ENCODE assay signal across 27 cellular contexts in genomic region chr1:47731730-47732129, GRCh38.
"Had no signal": no experiment of that assay in that cellular context is flagged by ENCODE, and none has a peak within 500 bp of the region (broad histone marks: within the 10 kb centered on the region; RNA-seq: fewer than 3 reads in every experiment).

No MANE protein-coding gene starts in this region.

- H3K4me3 ChIP-seq: pancreas, psoas muscle, right lobe of liver, sigmoid colon, stomach, thoracic aorta, thyroid gland, tibial nerve, upper lobe of left lung, vagina had no signal

- H3K9me3 Mint-ChIP-seq: natural killer cell treated with Interleukin-12 subunit alpha and Interleukin-12 subunit beta and Interleukin-15 and Interleukin-18, amount 100 ng/mL, for 72 hours; neural crest cell; stimulated activated effector memory CD8-positive, alpha-beta T cell treated with anti-CD3 and anti-CD28 coated beads, Interleukin-12 subunit alpha, Interleukin-12 subunit beta, amount 100 ng/mL, for 72 hours; stimulated activated naive CD8-positive, alpha-beta T cell treated with anti-CD3 and anti-CD28 coated beads, Interleukin-15, Interleukin-2, amounts not matched to agents 100 ng/mL and 50 ng/mL, for 24 hours had no signal

- H3K4me1 Mint-ChIP-seq: neural crest cell; stimulated activated effector memory CD8-positive, alpha-beta T cell treated with anti-CD3 and anti-CD28 coated beads, Interleukin-12 subunit alpha, Interleukin-12 subunit beta, amount 100 ng/mL, for 72 hours had no signal

- H3K4me1 ChIP-seq: pancreas, psoas muscle, right lobe of liver, sigmoid colon, stomach, thyroid gland, tibial nerve, upper lobe of left lung, vagina had no signal

- H3K36me3 ChIP-seq: neutrophil, pancreas, right lobe of liver, sigmoid colon, stomach, thoracic aorta, thyroid gland, tibial nerve, upper lobe of left lung, vagina had no signal

- ATAC-seq: natural killer cell treated with Interleukin-12 subunit alpha and Interleukin-12 subunit beta and Interleukin-15 and Interleukin-18, amount 100 ng/mL, for 72 hours; pancreas; psoas muscle; right cardiac atrium; stimulated activated effector memory CD8-positive, alpha-beta T cell treated with anti-CD3 and anti-CD28 coated beads, Interleukin-12 subunit alpha, Interleukin-12 subunit beta, amount 100 ng/mL, for 72 hours; stimulated activated naive B cell treated with anti-CD40 and anti-IgM and Interleukin-4, amounts not matched to agents 10 μg/mL and 1 μg/mL and 100 μg/mL, for 72 hours had no signal

- H3K27ac Mint-ChIP-seq: natural killer cell treated with Interleukin-12 subunit alpha and Interleukin-12 subunit beta and Interleukin-15 and Interleukin-18, amount 100 ng/mL, for 72 hours; nephron progenitor cell; progenitor cell of endocrine pancreas; stimulated activated effector memory CD8-positive, alpha-beta T cell treated with anti-CD3 and anti-CD28 coated beads, Interleukin-12 subunit alpha, Interleukin-12 subunit beta, amount 100 ng/mL, for 72 hours; stimulated activated naive B cell treated with anti-CD40 and anti-IgM and Interleukin-4, amounts not matched to agents 10 μg/mL and 1 μg/mL and 100 μg/mL, for 72 hours; stimulated activated naive CD8-positive, alpha-beta T cell treated with anti-CD3 and anti-CD28 coated beads, Interleukin-15, Interleukin-2, amounts not matched to agents 100 ng/mL and 50 ng/mL, for 24 hours had no signal

- H3K36me3 Mint-ChIP-seq: natural killer cell treated with Interleukin-12 subunit alpha and Interleukin-12 subunit beta and Interleukin-15 and Interleukin-18, amount 100 ng/mL, for 72 hours; stimulated activated effector memory CD8-positive, alpha-beta T cell treated with anti-CD3 and anti-CD28 coated beads, Interleukin-12 subunit alpha, Interleukin-12 subunit beta, amount 100 ng/mL, for 72 hours; stimulated activated naive B cell treated with anti-CD40 and anti-IgM and Interleukin-4, amounts not matched to agents 10 μg/mL and 1 μg/mL and 100 μg/mL, for 72 hours had no signal

- DNase-seq: nephron progenitor cell; nucleus accumbens; pancreas; psoas muscle; right cardiac atrium; right lobe of liver; sigmoid colon; small intestine; stimulated activated CD4-positive, alpha-beta T cell treated with anti-CD3 and anti-CD28 coated beads, Interleukin-15, amount 100 ng/mL, for 24 hours; stimulated activated CD4-positive, alpha-beta T cell treated with anti-CD3 and anti-CD28 coated beads, Interleukin-2, amount 100 ng/mL, for 24 hours; stimulated activated CD4-positive, alpha-beta T cell treated with anti-CD3 and anti-CD28 coated beads, Interleukin-2, amount 100 ng/mL, for 48 hours; stimulated activated CD4-positive, alpha-beta T cell treated with anti-CD3 and anti-CD28 coated beads, Interleukin-4, amount 100 ng/mL, for 24 hours; stimulated activated naive B cell treated with anti-CD40 and anti-IgM and Interleukin-4, amounts not matched to agents 10 μg/mL and 1 μg/mL and 100 μg/mL, for 72 hours; stimulated activated naive CD4-positive, alpha-beta T cell treated with Interleukin-2 at 50 U/mL for 16 hours; stomach; thyroid gland; trophoblast cell; upper lobe of left lung had no signal

- H3K27ac ChIP-seq: neutrophil, pancreas, psoas muscle, right lobe of liver, sigmoid colon, stomach, thoracic aorta, thyroid gland, tibial nerve, upper lobe of left lung, vagina had no signal

- H3K4me3 Mint-ChIP-seq: natural killer cell treated with Interleukin-12 subunit alpha and Interleukin-12 subunit beta and Interleukin-15 and Interleukin-18, amount 100 ng/mL, for 72 hours; nephron progenitor cell; neural crest cell; stimulated activated effector memory CD8-positive, alpha-beta T cell treated with anti-CD3 and anti-CD28 coated beads, Interleukin-12 subunit alpha, Interleukin-12 subunit beta, amount 100 ng/mL, for 72 hours; stimulated activated naive B cell treated with anti-CD40 and anti-IgM and Interleukin-4, amounts not matched to agents 10 μg/mL and 1 μg/mL and 100 μg/mL, for 72 hours; stimulated activated naive CD8-positive, alpha-beta T cell treated with anti-CD3 and anti-CD28 coated beads, Interleukin-15, Interleukin-2, amounts not matched to agents 100 ng/mL and 50 ng/mL, for 24 hours had no signal

- H3K9me3 ChIP-seq: neutrophil, pancreas, psoas muscle, right lobe of liver, sigmoid colon, stomach, thoracic aorta, thyroid gland, tibial nerve, upper lobe of left lung, vagina had no signal

- H3K27me3 ChIP-seq: pancreas, right lobe of liver, thyroid gland, upper lobe of left lung, vagina had no signal
